ENCODE assay signal across 22 cellular contexts in genomic region chr13:50549221-50549942, GRCh38.
DNase-seq lines count a peak whose midpoint lies in the region; ATAC-seq and TF ChIP-seq lines count a peak whose summit lies in the region.
"Had no signal": no experiment of that assay in that cellular context is flagged by ENCODE, and none has a peak within 500 bp of the region (broad histone marks: within the 10 kb centered on the region; RNA-seq: fewer than 3 reads in every experiment).

No MANE protein-coding gene starts in this region.

- H2AFZ ChIP-seq in neural progenitor cell (replicated peaks) = no peak overlapping the region
- H2AFZ ChIP-seq: PC-9 had no signal

- peak; percentile 62 for ATAC-seq in left ventricle myocardium superior
- peak; percentile 38 for ATAC-seq in aorta (ENCODE audit: low FRiP score)
- ATAC-seq in natural killer cell treated with Interleukin-12 subunit alpha and Interleukin-12 subunit beta and Interleukin-15 and Interleukin-18, amount 100 ng/mL, for 72 hours = no peak

- peak overlapping the region; percentile 78 for H3K27ac Mint-ChIP-seq in neural progenitor cell
- H3K27ac Mint-ChIP-seq in natural killer cell treated with Interleukin-12 subunit alpha and Interleukin-12 subunit beta and Interleukin-15 and Interleukin-18, amount 100 ng/mL, for 72 hours = no peak overlapping the region
- H3K27ac Mint-ChIP-seq: IgD-negative memory B cell had no signal

- no peak overlapping the region for H3K4me3 Mint-ChIP-seq in neural progenitor cell
- no peak overlapping the region for H3K4me3 Mint-ChIP-seq in natural killer cell treated with Interleukin-12 subunit alpha and Interleukin-12 subunit beta and Interleukin-15 and Interleukin-18, amount 100 ng/mL, for 72 hours
- H3K4me3 Mint-ChIP-seq: IgD-negative memory B cell had no signal

- H3K27ac ChIP-seq in right atrium auricular region (no peak overlapping the region), neural progenitor cell (no peak overlapping the region), aorta (ENCODE audit: low read depth in 1 of 2, low read length in 2 of 2) (no peak overlapping the region)
- H3K27ac ChIP-seq: HL-60, KMS-11, PC-9 had no signal

- no peaks in the 10 kb centered on the region for H3F3A ChIP-seq in neural progenitor cell (ENCODE audit: low read depth)

- H3K4me1 ChIP-seq in right atrium auricular region (no peaks in the 10 kb centered on the region), neural progenitor cell (no peaks in the 10 kb centered on the region), aorta (ENCODE audit: control insufficient read depth in 1 of 2, insufficient read depth in 2 of 2, low read length in 2 of 2) (peaks cover 0 to 7% of the 10 kb centered on the region in 2 donors)

- H3K36me3 ChIP-seq in right atrium auricular region = no peaks in the 10 kb centered on the region
- H3K36me3 ChIP-seq in neural progenitor cell = no peaks in the 10 kb centered on the region
- H3K36me3 ChIP-seq in aorta (ENCODE audit: control insufficient read depth in 1 of 2, insufficient read depth in 2 of 2, low read length in 1 of 2) = no peaks in the 10 kb centered on the region

- H3K27me3 Mint-ChIP-seq in neural progenitor cell (ENCODE audit: insufficient read depth, low read depth) = no peaks in the 10 kb centered on the region
- peaks cover 0 to 6% of the 10 kb centered on the region in 2 donors for H3K27me3 Mint-ChIP-seq in natural killer cell treated with Interleukin-12 subunit alpha and Interleukin-12 subunit beta and Interleukin-15 and Interleukin-18, amount 100 ng/mL, for 72 hours
- H3K27me3 Mint-ChIP-seq: IgD-negative memory B cell had no signal

- no peaks in the 10 kb centered on the region for H3K79me2 ChIP-seq in neural progenitor cell (ENCODE audit: low read depth)

- H3K4me2 ChIP-seq in neural progenitor cell = no peak overlapping the region
- H3K4me2 ChIP-seq: KMS-11, PC-9 had no signal

- H3K4me1 Mint-ChIP-seq in neural progenitor cell = peaks cover 8% of the 10 kb centered on the region
- no peaks in the 10 kb centered on the region for H3K4me1 Mint-ChIP-seq in natural killer cell treated with Interleukin-12 subunit alpha and Interleukin-12 subunit beta and Interleukin-15 and Interleukin-18, amount 100 ng/mL, for 72 hours (ENCODE audit: low read depth in 2 of 2)

- H3K27me3 ChIP-seq in right atrium auricular region (no peaks in the 10 kb centered on the region), neural progenitor cell (no peaks in the 10 kb centered on the region), aorta (ENCODE audit: control insufficient read depth in 1 of 2, insufficient read depth in 2 of 2, low read length in 1 of 2) (no peaks in the 10 kb centered on the region)

- H3K4me3 ChIP-seq in right atrium auricular region (no peak overlapping the region), neural progenitor cell (no peak overlapping the region), aorta (ENCODE audit: low read length in 2 of 2) (no peak overlapping the region)
- H3K4me3 ChIP-seq: PC-9 had no signal

- TF ChIP-seq CTCF in right atrium auricular region (IDR thresholded peaks at IDR 0.05) = no peak
- no peak for TF ChIP-seq CTCF in neural progenitor cell (IDR thresholded peaks at IDR 0.05)

- intact Hi-C loops in left ventricle myocardium superior (cut with micrococcal nuclease) = no loop called here
- intact Hi-C loops in aorta (cut with DNase I) = no loop called here

- H4K20me1 ChIP-seq in neural progenitor cell (ENCODE audit: low read depth) = no peaks in the 10 kb centered on the region

- peaks cover 2% of the 10 kb centered on the region for H3K36me3 Mint-ChIP-seq in neural progenitor cell
- peaks cover 4% of the 10 kb centered on the region for H3K36me3 Mint-ChIP-seq in natural killer cell treated with Interleukin-12 subunit alpha and Interleukin-12 subunit beta and Interleukin-15 and Interleukin-18, amount 100 ng/mL, for 72 hours

- H3K9me3 Mint-ChIP-seq in neural progenitor cell = peaks cover 3% of the 10 kb centered on the region
- H3K9me3 Mint-ChIP-seq in natural killer cell treated with Interleukin-12 subunit alpha and Interleukin-12 subunit beta and Interleukin-15 and Interleukin-18, amount 100 ng/mL, for 72 hours = no peaks in the 10 kb centered on the region

- no peak overlapping the region for H3K9ac ChIP-seq in neural progenitor cell
- H3K9ac ChIP-seq: KMS-11 had no signal

- DNase-seq in left ventricle myocardium superior = peak; percentile 24
- no peak for DNase-seq in right atrium auricular region (ENCODE audit: low spot score)
- peak; percentile 56 for DNase-seq in brain pericyte (ENCODE audit: low read depth, low spot score)
- DNase-seq in neural progenitor cell (ENCODE audit: low spot score) = no peak
- DNase-seq in aorta = no peak
- DNase-seq in NCI-H1417 treated with DMSO at 0.1 percent for 48 hours (lab: John Stamatoyannopoulos, UW) = no peak
- DNase-seq in activated gamma-delta T cell (lab: John Stamatoyannopoulos, UW) = no peak
- no peak for DNase-seq in natural killer cell treated with Interleukin-12 subunit alpha and Interleukin-12 subunit beta and Interleukin-15 and Interleukin-18, amount 100 ng/mL, for 72 hours (ENCODE audit: low spot score)
- DNase-seq: Calu3, DMS153, DND-41, HCEC 1CT, NCI-H1092, NCI-H1436, NCI-H187, NCI-H526 treated with DMSO at 0.1 percent for 48 hours, PC-9, RPMI8226, SHP77 treated with DMSO at 0.1 percent for 48 hours had no signal

- 23 to 40% methylated on average over 4 of the region's 4 CpGs for WGBS in aorta, 2 donors

- H3K9me3 ChIP-seq in right atrium auricular region (no peaks in the 10 kb centered on the region), neural progenitor cell (ENCODE audit: low read depth) (no peaks in the 10 kb centered on the region), aorta (ENCODE audit: control insufficient read depth, low read length) (no peaks in the 10 kb centered on the region)

Comparison
In these comparisons a context has a peak if more than half of its experiments do, and no peak if none do; other contexts are left out.
1. DNase-seq: peak in left ventricle myocardium superior (single experiment) and brain pericyte (single experiment); none in right atrium auricular region (single experiment), neural progenitor cell (single experiment), aorta (0 of 2), NCI-H1417 treated with DMSO at 0.1 percent for 48 hours (single experiment), activated gamma-delta T cell (single experiment) and natural killer cell treated with Interleukin-12 subunit alpha and Interleukin-12 subunit beta and Interleukin-15 and Interleukin-18, amount 100 ng/mL, for 72 hours (single experiment).
2. ATAC-seq: peak in left ventricle myocardium superior (single experiment) and aorta (single experiment); none in natural killer cell treated with Interleukin-12 subunit alpha and Interleukin-12 subunit beta and Interleukin-15 and Interleukin-18, amount 100 ng/mL, for 72 hours (0 of 2).